1 cellular context compared by ENCODE assay signal in genomic region chr2:72965016-72965415, GRCh38.
TF ChIP-seq lines count a peak whose summit lies in the region.

No MANE protein-coding gene starts in this region.

TF ChIP-seq in HepG2, 621 proteins besides CTCF, POLR2A, EP300 and RAD21:
- no peak for TF ChIP-seq ZSCAN9 (CRISPR knock-in tag; IDR thresholded peaks at IDR 0.05; ENCODE audit: borderline replicate concordance)
- TF ChIP-seq, protein P1, sequence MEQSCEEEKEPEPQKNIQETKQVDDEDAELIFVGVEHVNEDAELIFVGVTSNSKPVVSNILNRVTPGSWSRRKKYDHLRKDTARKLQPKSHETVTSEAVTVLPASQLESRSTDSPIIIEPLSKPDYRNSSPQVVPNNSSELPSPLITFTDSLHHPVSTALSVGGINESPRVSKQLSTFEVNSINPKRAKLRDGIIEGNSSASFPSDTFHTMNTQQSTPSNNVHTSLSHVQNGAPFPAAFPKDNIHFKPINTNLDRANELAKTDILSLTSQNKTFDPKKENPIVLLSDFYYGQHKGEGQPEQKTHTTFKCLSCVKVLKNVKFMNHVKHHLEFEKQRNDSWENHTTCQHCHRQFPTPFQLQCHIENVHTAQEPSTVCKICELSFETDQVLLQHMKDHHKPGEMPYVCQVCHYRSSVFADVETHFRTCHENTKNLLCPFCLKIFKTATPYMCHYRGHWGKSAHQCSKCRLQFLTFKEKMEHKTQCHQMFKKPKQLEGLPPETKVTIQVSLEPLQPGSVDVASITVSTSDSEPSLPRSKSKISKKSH (CRISPR knock-in tag; IDR thresholded peaks at IDR 0.05; ENCODE audit: borderline replicate concordance), result 0 out of 2 replicates have a peak, but pooled peaks have one; percentile 22
